ENCODE assay signal across 10 cellular contexts in genomic region chr22:45554040-45554406, GRCh38. TPM values are rescaled to one million over a fixed set of nuclear protein-coding genes. Genes with fewer than 3 reads are reported as not detected.
DNase-seq lines count a peak whose midpoint lies in the region; ATAC-seq and TF ChIP-seq lines count a peak whose summit lies in the region.
"Had no signal": no experiment of that assay in that cellular context is flagged by ENCODE, and none has a peak within 500 bp of the region (broad histone marks: within the 10 kb centered on the region; RNA-seq: fewer than 3 reads in every experiment).

No MANE protein-coding gene starts in this region.

- WGBS in testis, 2 donors = 34 to 42% methylated on average over 16 of the region's 16 CpGs

- H3K9me3 ChIP-seq in testis = no peaks in the 10 kb centered on the region
- H3K9me3 ChIP-seq: neutrophil had no signal

- H3K27ac Mint-ChIP-seq in HFFc6 = peak overlapping the region; percentile 95
- no peak overlapping the region for H3K27ac Mint-ChIP-seq in activated CD8-positive, alpha-beta T cell treated with anti-CD3 and anti-CD28 coated beads, Interleukin-2, amount 10 ng/mL, durations not matched to agents 7 days and 5 days
- H3K27ac Mint-ChIP-seq: T-cell had no signal

- H3K4me3 Mint-ChIP-seq in HFFc6 = peak overlapping the region; percentile 71
- no peak overlapping the region for H3K4me3 Mint-ChIP-seq in activated CD8-positive, alpha-beta T cell treated with anti-CD3 and anti-CD28 coated beads, Interleukin-2, amount 10 ng/mL, durations not matched to agents 7 days and 5 days
- H3K4me3 Mint-ChIP-seq: T-cell had no signal

- CTCF ChIA-PET in activated CD8-positive, alpha-beta T cell treated with anti-CD3 and anti-CD28 coated beads, Interleukin-2, amount 10 ng/mL, durations not matched to agents 7 days and 5 days (lab: Charles Lee) = interaction anchor here (0.8 to 1.4 kb wide), 9 partner anchors 13 to 309 kb away, joined by 3 to 8 read pairs (median 4); no protein-coding TSS in a partner anchor

- no peak for DNase-seq in HFFc6
- no peak for DNase-seq in activated CD8-positive, alpha-beta T cell treated with anti-CD3 and anti-CD28 coated beads, Interleukin-2, amount 10 ng/mL, durations not matched to agents 7 days and 5 days
- peak; percentile 15 for DNase-seq in left kidney (ENCODE audit: low read depth, low spot score)
- DNase-seq in testis = peak; percentile 44
- DNase-seq in central memory CD4-positive, alpha-beta T cell = no peak
- no peak for DNase-seq in KBM-7

- POLR2A ChIA-PET in activated CD8-positive, alpha-beta T cell treated with anti-CD3 and anti-CD28 coated beads, Interleukin-2, amount 10 ng/mL, durations not matched to agents 7 days and 5 days (lab: Charles Lee) = no interaction called here

- peaks cover 40% of the 10 kb centered on the region for H3K4me1 ChIP-seq in testis

- no peak overlapping the region for H3K4me3 ChIP-seq in testis

- no peak for TF ChIP-seq POLR2A in testis (IDR thresholded peaks at IDR 0.05)

- H3K27me3 ChIP-seq in testis = no peaks in the 10 kb centered on the region

- peaks cover 54% of the 10 kb centered on the region for H3K36me3 Mint-ChIP-seq in HFFc6 (ENCODE audit: low read depth)
- H3K36me3 Mint-ChIP-seq in activated CD8-positive, alpha-beta T cell treated with anti-CD3 and anti-CD28 coated beads, Interleukin-2, amount 10 ng/mL, durations not matched to agents 7 days and 5 days (ENCODE audit: low read depth) = no peaks in the 10 kb centered on the region
- H3K36me3 Mint-ChIP-seq: T-cell had no signal

- ATAC-seq in activated CD8-positive, alpha-beta T cell treated with anti-CD3 and anti-CD28 coated beads, Interleukin-2, amount 10 ng/mL, durations not matched to agents 7 days and 5 days = peak; percentile 23
- ATAC-seq in HG03469 (IDR thresholded peaks at IDR 0.05; ENCODE audit: unreplicated experiment) (no peak), HG03039 (IDR thresholded peaks at IDR 0.05; ENCODE audit: unreplicated experiment) (no peak)

- H3K9me3 Mint-ChIP-seq in HFFc6 = peaks cover 3% of the 10 kb centered on the region
- H3K9me3 Mint-ChIP-seq in activated CD8-positive, alpha-beta T cell treated with anti-CD3 and anti-CD28 coated beads, Interleukin-2, amount 10 ng/mL, durations not matched to agents 7 days and 5 days (ENCODE audit: insufficient read depth) = no peaks in the 10 kb centered on the region
- H3K9me3 Mint-ChIP-seq: T-cell had no signal

- peaks cover 55% of the 10 kb centered on the region for H3K4me1 Mint-ChIP-seq in HFFc6 (ENCODE audit: low read depth)
- peaks cover 2% of the 10 kb centered on the region for H3K4me1 Mint-ChIP-seq in activated CD8-positive, alpha-beta T cell treated with anti-CD3 and anti-CD28 coated beads, Interleukin-2, amount 10 ng/mL, durations not matched to agents 7 days and 5 days (ENCODE audit: low read depth)

- no peaks in the 10 kb centered on the region for H3K36me3 ChIP-seq in testis (ENCODE audit: low read depth, missing control alignments)
- H3K36me3 ChIP-seq: neutrophil had no signal

- TF ChIP-seq CTCF in HFFc6 (IDR thresholded peaks at IDR 0.05) (peak; percentile 57), testis (IDR thresholded peaks at IDR 0.05) (no peak)

- intact Hi-C loops in testis (cut with DNase I; ENCODE audit: low total_unique reads) = loop anchor here (10.0 kb wide), 1 partner anchor 109 kb away; no protein-coding TSS in a partner anchor

- in situ Hi-C loops in KBM-7 (cut with MboI; ENCODE audit: low pct_unique_long_range_greater_than_20kb, low sequenced_read_pairs) = no loop called here

- H3K27ac ChIP-seq in testis = peak overlapping the region; percentile 55 to 70
- H3K27ac ChIP-seq: neutrophil had no signal

- H3K27me3 Mint-ChIP-seq in HFFc6 (ENCODE audit: insufficient read depth) = peaks cover 5% of the 10 kb centered on the region
- H3K27me3 Mint-ChIP-seq in activated CD8-positive, alpha-beta T cell treated with anti-CD3 and anti-CD28 coated beads, Interleukin-2, amount 10 ng/mL, durations not matched to agents 7 days and 5 days (ENCODE audit: low read depth) = no peaks in the 10 kb centered on the region

RNA-seq across cellular contexts. Expression of gene FBLN1, which starts 51.3 kb away (rescaled TPM):
- 100 to 1,000 TPM; 199 to 346 (median 326) TPM for total RNA-seq in HFFc6 (2021; fragmentation: NEBNext Ultra II Directional; extraction: Animal tissue kit (Norgen Biotek cat#: 25700))
- total RNA-seq in activated CD8-positive, alpha-beta T cell treated with anti-CD3 and anti-CD28 coated beads, Interleukin-2, amount 10 ng/mL, durations not matched to agents 7 days and 5 days = not detected
- 10 to 100 TPM; 32.4 to 42.2 TPM for total RNA-seq in testis
- polyA plus RNA-seq in testis (ENCODE audit: insufficient read depth, low read depth, low replicate concordance) = 154 TPM

Comparison
In these comparisons a context has a peak if more than half of its experiments do, and no peak if none do; other contexts are left out.
1. DNase-seq: peak in left kidney (single experiment) and testis (single experiment); none in HFFc6 (single experiment), activated CD8-positive, alpha-beta T cell treated with anti-CD3 and anti-CD28 coated beads, Interleukin-2, amount 10 ng/mL, durations not matched to agents 7 days and 5 days (single experiment), central memory CD4-positive, alpha-beta T cell (single experiment) and KBM-7 (single experiment).
2. RNA of gene FBLN1, which starts 51.3 kb away (total RNA-seq): 199 to 346 TPM in HFFc6 and 32.4 to 42.2 TPM in testis; not detected in activated CD8-positive, alpha-beta T cell treated with anti-CD3 and anti-CD28 coated beads, Interleukin-2, amount 10 ng/mL, durations not matched to agents 7 days and 5 days; every median in the first group is over 10 times any median in the second.